In the genomic region with DNA sequence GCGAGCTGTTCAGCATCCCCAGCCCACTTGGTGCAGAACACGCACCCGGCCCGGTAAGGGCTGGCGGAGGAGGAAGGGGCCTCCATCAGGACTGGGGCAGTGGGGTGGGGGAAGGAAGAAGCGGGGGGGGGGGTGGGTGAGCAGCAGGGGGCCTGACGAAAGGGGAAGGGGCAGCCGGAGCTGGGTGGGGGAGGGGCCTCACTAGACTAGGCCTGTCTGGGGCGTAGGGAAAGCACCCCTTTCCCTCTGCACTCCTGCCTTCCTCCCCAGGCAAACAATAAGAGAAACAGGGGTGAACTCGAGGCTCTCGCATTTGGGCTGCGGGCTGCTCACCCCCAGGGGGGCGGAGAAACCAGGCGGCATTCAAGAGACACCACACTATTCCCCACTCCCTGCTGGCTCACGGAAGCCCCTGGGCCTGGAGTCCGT, we compare ENCODE assay signal across 8 cellular contexts.
DNase-seq lines count a peak whose midpoint lies in the region; ATAC-seq and TF ChIP-seq lines count a peak whose summit lies in the region.

No MANE protein-coding gene starts in this region.

- no peaks in the 10 kb centered on the region for H3K27me3 Mint-ChIP-seq in Calu3 (ENCODE audit: unreplicated experiment)
- no peaks in the 10 kb centered on the region for H3K27me3 Mint-ChIP-seq in naive B cell

- no TSS peak for BruUV-seq in Calu3 (replicated peaks; lab: Mats Ljungman, UMichigan)

- ATAC-seq in naive B cell (ENCODE audit: low read depth in 2 of 2) (peak; percentile 34 to 37), HG02938 (IDR thresholded peaks at IDR 0.05; ENCODE audit: unreplicated experiment) (no peak), HG03025 (IDR thresholded peaks at IDR 0.05; ENCODE audit: low FRiP score, unreplicated experiment) (no peak)

- H3K27ac Mint-ChIP-seq in Calu3 (ENCODE audit: unreplicated experiment): peak overlapping the region; percentile 42
- H3K27ac Mint-ChIP-seq in naive B cell: peak overlapping the region in 5 of 6 donors; percentile 65 to 92 (median 75)

- DNase-seq in Calu3 (no peak), Kasumi-1 (lab: John Stamatoyannopoulos, UW) (peak; percentile 34 to 66), cardiac fibroblast (ENCODE audit: low read depth in 2 of 2) (no peak), naive B cell (no peak), HPDE6-E6E7 (ENCODE audit: extremely low spot score) (no peak), germinal center (ENCODE audit: low spot score) (no peak)

- H3K9me3 Mint-ChIP-seq in Calu3 (ENCODE audit: low read depth, unreplicated experiment) (no peaks in the 10 kb centered on the region), naive B cell (no peaks in the 10 kb centered on the region)

- H3K36me3 Mint-ChIP-seq in Calu3 (ENCODE audit: insufficient read depth, unreplicated experiment) (peaks cover 27% of the 10 kb centered on the region), naive B cell (peaks cover 6 to 8% of the 10 kb centered on the region in 2 donors)

- CTCF ChIA-PET in Calu3 (lab: Charles Lee): no interaction called here

- intact Hi-C loops in Calu3 (cut with micrococcal nuclease; ENCODE audit: unreplicated experiment): no loop called here

- H3K4me3 Mint-ChIP-seq in Calu3 (ENCODE audit: low read depth, unreplicated experiment): peak overlapping the region; percentile 80
- H3K4me3 Mint-ChIP-seq in naive B cell: peak overlapping the region; percentile 79 to 94 (median 88)

- H3K4me3 ChIP-seq in cardiac fibroblast (replicated peaks in 1 of 2; ENCODE audit: low read depth in 2 of 2, low read length in 2 of 2): peak overlapping the region; percentile 48 to 49

- peaks cover 9% of the 10 kb centered on the region for H3K4me1 Mint-ChIP-seq in Calu3 (ENCODE audit: low read depth, unreplicated experiment)
- peaks cover 27 to 35% (median 35%) of the 10 kb centered on the region in 3 donors for H3K4me1 Mint-ChIP-seq in naive B cell

- TF ChIP-seq CTCF in Calu3 (IDR thresholded peaks at IDR 0.05; ENCODE audit: unreplicated experiment): no peak
- TF ChIP-seq CTCF in cardiac fibroblast (IDR thresholded peaks at IDR 0.05; ENCODE audit: low read depth, low read length): no peak

Comparison
In these comparisons a context has a peak if more than half of its experiments do, and no peak if none do; other contexts are left out.
1. DNase-seq: peak in Kasumi-1 (2 of 2); none in Calu3 (single experiment), cardiac fibroblast (0 of 2), naive B cell (single experiment), HPDE6-E6E7 (single experiment) and germinal center (single experiment).
2. ATAC-seq: peak in naive B cell (2 of 2); none in HG02938 (single experiment) and HG03025 (single experiment).